Comparison of ENCODE assay signal across 8 cellular contexts in genomic region chr15:70266412-70267089, GRCh38.
DNase-seq lines count a peak whose midpoint lies in the region; ATAC-seq and TF ChIP-seq lines count a peak whose summit lies in the region.

No MANE protein-coding gene starts in this region.

- H3K4me2 ChIP-seq in OCI-LY7 (ENCODE audit: low read length), result no peak overlapping the region

- POLR2A ChIA-PET in OCI-LY7 (lab: Charles Lee), result interaction anchor here (1.0 kb wide), 1 partner anchor 114 kb away, joined by 3 read pairs; no protein-coding TSS in a partner anchor
- POLR2A ChIA-PET in activated CD4-positive, alpha-beta memory T cell treated with anti-CD3 and anti-CD28 coated beads for 36 hours (lab: Charles Lee), result no interaction called here

- TF ChIP-seq CTCF in OCI-LY7 (conservative IDR thresholded peaks at IDR 0.05; ENCODE audit: low read length), result no peak

- peaks cover 53% of the 10 kb centered on the region for H3K4me1 ChIP-seq in OCI-LY7 (ENCODE audit: insufficient read depth, low read length, poor library complexity, severe bottlenecking)

- no peaks in the 10 kb centered on the region for H3K9me3 ChIP-seq in OCI-LY7 (ENCODE audit: low read length)

- no peaks in the 10 kb centered on the region for H4K20me1 ChIP-seq in OCI-LY7 (ENCODE audit: insufficient read depth, low read length)

- no peak overlapping the region for H2AFZ ChIP-seq in OCI-LY7 (ENCODE audit: low read length)

- H3K36me3 Mint-ChIP-seq in activated CD4-positive, alpha-beta memory T cell treated with anti-CD3 and anti-CD28 coated beads for 36 hours, result no peaks in the 10 kb centered on the region

- H3K4me3 ChIP-seq in OCI-LY7 (ENCODE audit: low read depth, low read length, poor library complexity, severe bottlenecking), result no peak overlapping the region

- peak; percentile 59 for ATAC-seq in Right ventricle myocardium inferior
- ATAC-seq in GM18517 (IDR thresholded peaks at IDR 0.05; ENCODE audit: unreplicated experiment), result no peak

- H3K27me3 Mint-ChIP-seq in activated CD4-positive, alpha-beta memory T cell treated with anti-CD3 and anti-CD28 coated beads for 36 hours, result peaks cover 20% of the 10 kb centered on the region

- no peaks in the 10 kb centered on the region for H3K79me2 ChIP-seq in OCI-LY7 (ENCODE audit: insufficient read depth, low read depth, low read length)

- peak; percentile 76 for DNase-seq in Daoy (ENCODE audit: low read depth)
- DNase-seq in SKM-1 (lab: John Stamatoyannopoulos, UW; ENCODE audit: unreplicated experiment), result peak; percentile 99
- DNase-seq in Right ventricle myocardium inferior (ENCODE audit: missing footprints), result peak; percentile 91
- DNase-seq in retina, result peak; percentile 63
- DNase-seq in OCI-LY7 (ENCODE audit: low spot score), result no peak
- no peak for DNase-seq in HuH-7.5 (ENCODE audit: low spot score)
- DNase-seq in activated CD4-positive, alpha-beta memory T cell treated with anti-CD3 and anti-CD28 coated beads for 36 hours, result no peak

- BruUV-seq in OCI-LY7 (replicated peaks; lab: Mats Ljungman, UMichigan), result no TSS peak

- no peaks in the 10 kb centered on the region for H3K9me2 ChIP-seq in OCI-LY7 (ENCODE audit: insufficient read depth, low read length)

- intact Hi-C loops in Right ventricle myocardium inferior (cut with DNase I) (loop anchor here (5.0 kb wide), 1 partner anchor 169 kb away; the partner anchor contains the start of gene TLE3), OCI-LY7 (cut with micrococcal nuclease; ENCODE audit: unreplicated experiment) (no loop called here)
- intact Hi-C loops in activated CD4-positive, alpha-beta memory T cell treated with anti-CD3 and anti-CD28 coated beads for 36 hours (cut with micrococcal nuclease), result no loop called here

- H3K9me3 Mint-ChIP-seq in activated CD4-positive, alpha-beta memory T cell treated with anti-CD3 and anti-CD28 coated beads for 36 hours, result no peaks in the 10 kb centered on the region

- peaks cover 14% of the 10 kb centered on the region for H3K4me1 Mint-ChIP-seq in activated CD4-positive, alpha-beta memory T cell treated with anti-CD3 and anti-CD28 coated beads for 36 hours (ENCODE audit: low read depth)

- CTCF ChIA-PET in OCI-LY7 (lab: Charles Lee; ENCODE audit: unreplicated experiment), result interaction anchor here (0.6 kb wide), 1 partner anchor 284 kb away, joined by 3 read pairs; no protein-coding TSS in a partner anchor
- CTCF ChIA-PET in activated CD4-positive, alpha-beta memory T cell treated with anti-CD3 and anti-CD28 coated beads for 36 hours (lab: Charles Lee), result no interaction called here

- no peaks in the 10 kb centered on the region for H3K36me3 ChIP-seq in OCI-LY7 (ENCODE audit: insufficient read depth, low read length)

- H3K4me3 Mint-ChIP-seq in activated CD4-positive, alpha-beta memory T cell treated with anti-CD3 and anti-CD28 coated beads for 36 hours, result no peak overlapping the region

- no peak overlapping the region for H3K27ac Mint-ChIP-seq in activated CD4-positive, alpha-beta memory T cell treated with anti-CD3 and anti-CD28 coated beads for 36 hours

- H3K27ac ChIP-seq in OCI-LY7 (ENCODE audit: low read depth, low read length, poor library complexity, severe bottlenecking), result no peak overlapping the region

Comparison
In these comparisons a context has a peak if more than half of its experiments do, and no peak if none do; other contexts are left out.
1. DNase-seq: peak in Daoy (single experiment), SKM-1 (single experiment), Right ventricle myocardium inferior (single experiment) and retina (single experiment); none in OCI-LY7 (single experiment), HuH-7.5 (single experiment) and activated CD4-positive, alpha-beta memory T cell treated with anti-CD3 and anti-CD28 coated beads for 36 hours (single experiment).